Comparison of ENCODE assay signal across 29 cellular contexts in genomic region chr12:40569626-40570179, GRCh38.
A peak's percentile ranks its signal among the peaks of the same experiment; 100 is the strongest.
DNase-seq lines count a peak whose midpoint lies in the region; ATAC-seq and TF ChIP-seq lines count a peak whose summit lies in the region.
"Had no signal": no experiment of that assay in that cellular context is flagged by ENCODE, and none has a peak within 500 bp of the region (broad histone marks: within the 10 kb centered on the region; RNA-seq: fewer than 3 reads in every experiment).

No MANE protein-coding gene starts in this region.

- H3K4me3 Mint-ChIP-seq in mesothelial cell of epicardium: no peak overlapping the region
- H3K4me3 Mint-ChIP-seq: activated CD4-positive, alpha-beta memory T cell treated with anti-CD3 and anti-CD28 coated beads, Interleukin-2, amount 10 ng/mL, durations not matched to agents 7 days and 5 days; activated naive CD8-positive, alpha-beta T cell treated with anti-CD3 and anti-CD28 coated beads, Interleukin-2, amount 10 ng/mL, durations not matched to agents 7 days and 5 days; B cell; type B pancreatic cell had no signal

- H3K4me1 ChIP-seq in SK-N-SH (ENCODE audit: control insufficient read depth in 1 of 2, insufficient read depth in 2 of 2, low read depth in 1 of 2, low read length in 1 of 2): peaks cover 0 to 3% of the 10 kb centered on the region in 2 experiments; a peak in 2 of 4 replicates
- H3K4me1 ChIP-seq: Peyer's patch, SJSA1 had no signal

- no peaks in the 10 kb centered on the region for H3K79me2 ChIP-seq in SK-N-SH (ENCODE audit: insufficient read depth)

- H2AFZ ChIP-seq in SK-N-SH (ENCODE audit: low read depth): no peak overlapping the region

- CTCF ChIA-PET in SK-N-SH (lab: Yijun Ruan, JAX): no interaction called here

- no peak for ATAC-seq in SK-N-SH treated with all-trans-retinoic acid at 6 μM for 48 hours
- ATAC-seq in GM18502 (IDR thresholded peaks at IDR 0.05; ENCODE audit: poor library complexity, unreplicated experiment): no peak
- no peak for ATAC-seq in HG02840 (IDR thresholded peaks at IDR 0.05; ENCODE audit: low FRiP score, unreplicated experiment)
- ATAC-seq: sciatic nerve had no signal

- WGBS in SK-N-SH (ENCODE audit: low lambda C conversion rate): 11% methylated on average over 1 of the region's 1 CpG

- no peak overlapping the region for H3K4me2 ChIP-seq in SK-N-SH
- H3K4me2 ChIP-seq: KMS-11 had no signal

- H3K4me1 Mint-ChIP-seq in mesothelial cell of epicardium: no peaks in the 10 kb centered on the region
- H3K4me1 Mint-ChIP-seq: activated CD4-positive, alpha-beta memory T cell treated with anti-CD3 and anti-CD28 coated beads, Interleukin-2, amount 10 ng/mL, durations not matched to agents 7 days and 5 days; activated naive CD8-positive, alpha-beta T cell treated with anti-CD3 and anti-CD28 coated beads, Interleukin-2, amount 10 ng/mL, durations not matched to agents 7 days and 5 days; B cell had no signal

- H3K9me3 Mint-ChIP-seq in mesothelial cell of epicardium: no peaks in the 10 kb centered on the region
- H3K9me3 Mint-ChIP-seq: type B pancreatic cell had no signal

- H3K27me3 ChIP-seq in SK-N-SH (ENCODE audit: insufficient read depth): no peaks in the 10 kb centered on the region
- H3K27me3 ChIP-seq: Peyer's patch, SJSA1 had no signal

- H3K4me3 ChIP-seq in SK-N-SH (ENCODE audit: low read depth in 2 of 2, low read length in 1 of 2): no peak overlapping the region
- no peak overlapping the region for H3K4me3 ChIP-seq in fibroblast of mammary gland (ENCODE audit: control insufficient read depth, low read depth, low read length)
- H3K4me3 ChIP-seq: lung, Peyer's patch, SJSA1 had no signal

- POLR2A ChIA-PET in SK-N-SH (lab: Yijun Ruan, JAX): no interaction called here

- peaks cover 5% of the 10 kb centered on the region for H3K27me3 Mint-ChIP-seq in mesothelial cell of epicardium (ENCODE audit: low read depth)
- H3K27me3 Mint-ChIP-seq: activated CD4-positive, alpha-beta memory T cell treated with anti-CD3 and anti-CD28 coated beads, Interleukin-2, amount 10 ng/mL, durations not matched to agents 7 days and 5 days; activated naive CD8-positive, alpha-beta T cell treated with anti-CD3 and anti-CD28 coated beads, Interleukin-2, amount 10 ng/mL, durations not matched to agents 7 days and 5 days; B cell; type B pancreatic cell had no signal

- no peaks in the 10 kb centered on the region for H3K36me3 ChIP-seq in SK-N-SH (replicated peaks in 1 of 2; ENCODE audit: control insufficient read depth in 1 of 2, insufficient read depth in 2 of 2, low read length in 1 of 2)
- H3K36me3 ChIP-seq: Peyer's patch, SJSA1 had no signal

- no peak for TF ChIP-seq EP300 in SK-N-SH (IDR thresholded peaks at IDR 0.05; ENCODE audit: borderline replicate concordance in 1 of 2, low read depth in 1 of 2, low read length in 1 of 2)

- H3K27ac Mint-ChIP-seq in mesothelial cell of epicardium: no peak overlapping the region
- H3K27ac Mint-ChIP-seq: activated CD4-positive, alpha-beta memory T cell treated with anti-CD3 and anti-CD28 coated beads, Interleukin-2, amount 10 ng/mL, durations not matched to agents 7 days and 5 days; activated naive CD8-positive, alpha-beta T cell treated with anti-CD3 and anti-CD28 coated beads, Interleukin-2, amount 10 ng/mL, durations not matched to agents 7 days and 5 days; B cell; type B pancreatic cell had no signal

- H3K9me2 ChIP-seq in SK-N-SH: no peaks in the 10 kb centered on the region

- H3F3A ChIP-seq in SK-N-SH (replicated peaks; ENCODE audit: insufficient read depth): no peaks in the 10 kb centered on the region

- no peak for DNase-seq in SK-N-SH
- peak; percentile 19 for DNase-seq in RKO (ENCODE audit: low spot score)
- peak; percentile 8 for DNase-seq in fibroblast of mammary gland (ENCODE audit: low read depth)
- DNase-seq in superior temporal gyrus (ENCODE audit: extremely low spot score): peak; percentile 22
- no peak for DNase-seq in mesothelial cell of epicardium (ENCODE audit: low spot score in 2 of 2, unreplicated experiment in 2 of 2)
- DNase-seq: activated CD4-positive, alpha-beta memory T cell treated with anti-CD3 and anti-CD28 coated beads, Interleukin-2, amount 10 ng/mL, durations not matched to agents 7 days and 5 days; activated CD4-positive, CD25-positive, alpha-beta regulatory T cell treated with anti-CD3 and anti-CD28 coated beads, Interleukin-2, amount 50 U/mL, for 72 hours; activated effector memory CD4-positive, alpha-beta T cell treated with Interleukin-2 at 50 U/mL for 16 hours; activated naive CD8-positive, alpha-beta T cell treated with anti-CD3 and anti-CD28 coated beads, Interleukin-2, amount 10 ng/mL, durations not matched to agents 7 days and 5 days; DMS153; effector CD8-positive, alpha-beta T cell; erythroblast; GDM1; kidney glomerular epithelial cell; NCI-H1436 treated with DMSO at 0.1 percent for 48 hours; NCI-H2107; NCI-H510A treated with DMSO at 0.1 percent for 48 hours; Peyer's patch; posterior cingulate gyrus had no signal

- no peak overlapping the region for H3K27ac ChIP-seq in SK-N-SH (ENCODE audit: low read depth in 2 of 2, low read length in 1 of 2)
- H3K27ac ChIP-seq: 22Rv1, KMS-11, Peyer's patch, SJSA1 had no signal

- no peaks in the 10 kb centered on the region for H3K36me3 Mint-ChIP-seq in mesothelial cell of epicardium
- H3K36me3 Mint-ChIP-seq: activated naive CD8-positive, alpha-beta T cell treated with anti-CD3 and anti-CD28 coated beads, Interleukin-2, amount 10 ng/mL, durations not matched to agents 7 days and 5 days; type B pancreatic cell had no signal

- H3K9ac ChIP-seq in SK-N-SH: no peak overlapping the region
- H3K9ac ChIP-seq: KMS-11 had no signal

- TF ChIP-seq RAD21 in SK-N-SH (IDR thresholded peaks at IDR 0.05; ENCODE audit: low read length): no peak

- no peaks in the 10 kb centered on the region for H3K9me3 ChIP-seq in SK-N-SH
- H3K9me3 ChIP-seq: Peyer's patch, SJSA1 had no signal

- no peaks in the 10 kb centered on the region for H4K20me1 ChIP-seq in SK-N-SH (ENCODE audit: insufficient read depth)

- TF ChIP-seq CTCF in SK-N-SH (IDR thresholded peaks at IDR 0.05): no peak
- no peak for TF ChIP-seq CTCF in fibroblast of mammary gland (conservative IDR thresholded peaks at IDR 0.05; ENCODE audit: control insufficient read depth, insufficient read depth, low read depth, low read length)
- TF ChIP-seq CTCF in mesothelial cell of epicardium (IDR thresholded peaks at IDR 0.05; ENCODE audit: unreplicated experiment): no peak

TF ChIP-seq in SK-N-SH treated with all-trans-retinoic acid at 6 μM for 48 hours, 23 proteins besides CTCF, POLR2A, EP300 and RAD21:
- no peak for TF ChIP-seq OSR1 (CRISPR knock-in tag; IDR thresholded peaks at IDR 0.05)
- TF ChIP-seq ISL1 (CRISPR knock-in tag; IDR thresholded peaks at IDR 0.05): peak; percentile 59
- TF ChIP-seq TSHZ2 (CRISPR knock-in tag; IDR thresholded peaks at IDR 0.05): no peak

TF ChIP-seq in SK-N-SH, 30 proteins besides CTCF, POLR2A, EP300 and RAD21:
- no peak for TF ChIP-seq MAX (IDR thresholded peaks at IDR 0.05; ENCODE audit: low read depth)
- no peak for TF ChIP-seq FOSL2 (IDR thresholded peaks at IDR 0.05; ENCODE audit: borderline replicate concordance, low read depth)
- TF ChIP-seq FOXM1 (IDR thresholded peaks at IDR 0.05; ENCODE audit: low read depth): no peak
- TF ChIP-seq YY1 (IDR thresholded peaks at IDR 0.05; ENCODE audit: low read depth): no peak
- TF ChIP-seq SMC3 (IDR thresholded peaks at IDR 0.05; ENCODE audit: low read depth, low read length): no peak
- no peak for TF ChIP-seq TEAD4 (IDR thresholded peaks at IDR 0.05; ENCODE audit: borderline replicate concordance, insufficient read depth)
- no peak for TF ChIP-seq SIN3A (IDR thresholded peaks at IDR 0.05; ENCODE audit: borderline replicate concordance, low read depth, low read length)
- no peak for TF ChIP-seq MXI1 (IDR thresholded peaks at IDR 0.05; ENCODE audit: low read depth, low read length)
- TF ChIP-seq GABPA (IDR thresholded peaks at IDR 0.05; ENCODE audit: low read depth): no peak
- TF ChIP-seq TAF1 (IDR thresholded peaks at IDR 0.05; ENCODE audit: borderline replicate concordance, low read depth, low read length): no peak
- TF ChIP-seq RFX5 (IDR thresholded peaks at IDR 0.05; ENCODE audit: low read length): no peak
- no peak for TF ChIP-seq TCF12 (IDR thresholded peaks at IDR 0.05)
- TF ChIP-seq USF2 (IDR thresholded peaks at IDR 0.05; ENCODE audit: borderline replicate concordance, low read depth, low read length): no peak
- TF ChIP-seq RCOR1 (IDR thresholded peaks at IDR 0.05; ENCODE audit: low read length): no peak
- TF ChIP-seq POLR2AphosphoS5 (IDR thresholded peaks at IDR 0.05; ENCODE audit: low read depth, low read length): no peak
- TF ChIP-seq CHD2 (IDR thresholded peaks at IDR 0.05; ENCODE audit: low read length, partially characterized antibody): no peak
- no peak for TF ChIP-seq FOXJ3 (CRISPR knock-in tag; IDR thresholded peaks at IDR 0.05)

Comparison
In these comparisons a context has a peak if more than half of its experiments do, and no peak if none do; other contexts are left out.
1. DNase-seq: peak in RKO (single experiment), fibroblast of mammary gland (single experiment) and superior temporal gyrus (single experiment); none in SK-N-SH (single experiment) and mesothelial cell of epicardium (0 of 2).